ENCODE assay signal across 12 cellular contexts in genomic region chrX:41688835-41689234, GRCh38. TPM values are rescaled to one million over a fixed set of nuclear protein-coding genes. Genes with fewer than 3 reads are reported as not detected.
A peak's percentile ranks its signal among the peaks of the same experiment; 100 is the strongest.
DNase-seq lines count a peak whose midpoint lies in the region; ATAC-seq, FAIRE-seq and TF ChIP-seq lines count a peak whose summit lies in the region.
"Had no signal": no experiment of that assay in that cellular context is flagged by ENCODE, and none has a peak within 500 bp of the region (broad histone marks: within the 10 kb centered on the region; RNA-seq: fewer than 3 reads in every experiment).

A gene with protein sequence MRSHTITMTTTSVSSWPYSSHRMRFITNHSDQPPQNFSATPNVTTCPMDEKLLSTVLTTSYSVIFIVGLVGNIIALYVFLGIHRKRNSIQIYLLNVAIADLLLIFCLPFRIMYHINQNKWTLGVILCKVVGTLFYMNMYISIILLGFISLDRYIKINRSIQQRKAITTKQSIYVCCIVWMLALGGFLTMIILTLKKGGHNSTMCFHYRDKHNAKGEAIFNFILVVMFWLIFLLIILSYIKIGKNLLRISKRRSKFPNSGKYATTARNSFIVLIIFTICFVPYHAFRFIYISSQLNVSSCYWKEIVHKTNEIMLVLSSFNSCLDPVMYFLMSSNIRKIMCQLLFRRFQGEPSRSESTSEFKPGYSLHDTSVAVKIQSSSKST (plus strand): TSS chrX:41688973. CDS start chrX:41695634, 6,661 bp downstream.

- H3K9me3 Mint-ChIP-seq in activated CD8-positive, alpha-beta T cell treated with anti-CD3 and anti-CD28 coated beads, Interleukin-2, amount 10 ng/mL, durations not matched to agents 7 days and 5 days (ENCODE audit: insufficient read depth), result no peaks in the 10 kb centered on the region
- H3K9me3 Mint-ChIP-seq in naive thymus-derived CD8-positive, alpha-beta T cell, result peaks cover 0 to 2% (median 0%) of the 10 kb centered on the region in 9 donors

- H3K27me3 ChIP-seq in PC-3 (ENCODE audit: low read length), result no peaks in the 10 kb centered on the region

- no peak for TF ChIP-seq CTCF in A549 (IDR thresholded peaks at IDR 0.05)
- no peak for TF ChIP-seq CTCF in PC-3 (conservative IDR thresholded peaks at IDR 0.05; ENCODE audit: low read depth, low read length)

- DNase-seq in A549 (ENCODE audit: low read depth in 1 of 2, low spot score in 1 of 2) (no peak), GM12891 (ENCODE audit: insufficient read length, low spot score) (no peak), DMS 273 (lab: John Stamatoyannopoulos, UW; ENCODE audit: unreplicated experiment) (no peak), PC-3 (no peak)
- DNase-seq in activated CD8-positive, alpha-beta T cell treated with anti-CD3 and anti-CD28 coated beads, Interleukin-2, amount 10 ng/mL, durations not matched to agents 7 days and 5 days, result peak; percentile 51
- peak in 7 of 10 donors; percentile 4 to 37 (median 19) for DNase-seq in naive thymus-derived CD8-positive, alpha-beta T cell
- DNase-seq: amniotic stem cell; effector CD4-positive, alpha-beta T cell; NCI-H1694 treated with DMSO at 0.1 percent for 48 hours had no signal

- POLR2A ChIA-PET in A549 (lab: Yijun Ruan, JAX), result no interaction called here
- POLR2A ChIA-PET in activated CD8-positive, alpha-beta T cell treated with anti-CD3 and anti-CD28 coated beads, Interleukin-2, amount 10 ng/mL, durations not matched to agents 7 days and 5 days (lab: Charles Lee), result no interaction called here
- POLR2A ChIA-PET in naive thymus-derived CD8-positive, alpha-beta T cell (lab: Charles Lee), result no interaction called here
- POLR2A ChIA-PET in PC-3 (lab: Charles Lee; ENCODE audit: unreplicated experiment), result no interaction called here

- intact Hi-C loops in PC-3 (cut with micrococcal nuclease), result no loop called here

- FAIRE-seq in A549 (lab: Jason Lieb, UNC) (peak; percentile 18), GM12891 (lab: Jason Lieb, UNC) (peak; percentile 86)

- no peaks in the 10 kb centered on the region for H3F3A ChIP-seq in PC-3 (ENCODE audit: low read length, unreplicated experiment)

- no TSS peak for BruUV-seq in PC-3 (replicated peaks; lab: Mats Ljungman, UMichigan)

- H3K4me1 Mint-ChIP-seq in activated CD8-positive, alpha-beta T cell treated with anti-CD3 and anti-CD28 coated beads, Interleukin-2, amount 10 ng/mL, durations not matched to agents 7 days and 5 days (ENCODE audit: low read depth), result peaks cover 53% of the 10 kb centered on the region
- H3K4me1 Mint-ChIP-seq in naive thymus-derived CD8-positive, alpha-beta T cell, result peaks cover 12 to 54% (median 30%) of the 10 kb centered on the region in 4 donors

- no peak for TF ChIP-seq EP300 in A549 (IDR thresholded peaks at IDR 0.05)

- no peak within 1 kb of the TSS for H3K27ac ChIP-seq in A549
- no peak within 1 kb of the TSS for H3K27ac ChIP-seq in PC-3 (ENCODE audit: low read length)

- no peaks in the 10 kb centered on the region for H3K27me3 Mint-ChIP-seq in activated CD8-positive, alpha-beta T cell treated with anti-CD3 and anti-CD28 coated beads, Interleukin-2, amount 10 ng/mL, durations not matched to agents 7 days and 5 days (ENCODE audit: low read depth)
- H3K27me3 Mint-ChIP-seq in naive thymus-derived CD8-positive, alpha-beta T cell, result no peaks in the 10 kb centered on the region

- 87% methylated on average over 8 of the region's 8 CpGs for WGBS in A549 (ENCODE audit: missing lambda C conversion rate)

- peaks cover 19% of the 10 kb centered on the region for H3K36me3 Mint-ChIP-seq in activated CD8-positive, alpha-beta T cell treated with anti-CD3 and anti-CD28 coated beads, Interleukin-2, amount 10 ng/mL, durations not matched to agents 7 days and 5 days (ENCODE audit: low read depth)
- peaks cover 0 to 6% (median 0%) of the 10 kb centered on the region in 3 donors for H3K36me3 Mint-ChIP-seq in naive thymus-derived CD8-positive, alpha-beta T cell

- H2AFZ ChIP-seq in PC-3 (ENCODE audit: low read length), result no peak within 1 kb of the TSS

- peak within 1 kb of the TSS; percentile 49 for H3K4me3 Mint-ChIP-seq in activated CD8-positive, alpha-beta T cell treated with anti-CD3 and anti-CD28 coated beads, Interleukin-2, amount 10 ng/mL, durations not matched to agents 7 days and 5 days
- peak within 1 kb of the TSS in 8 of 10 donors; percentile 5 to 55 (median 28) for H3K4me3 Mint-ChIP-seq in naive thymus-derived CD8-positive, alpha-beta T cell

- H3K9me3 ChIP-seq in A549 (no peaks in the 10 kb centered on the region), PC-3 (ENCODE audit: low read length) (no peaks in the 10 kb centered on the region)

- no peak for TF ChIP-seq POLR2A in A549 (IDR thresholded peaks at IDR 0.05; ENCODE audit: low read length)
- no peak for TF ChIP-seq POLR2A in GM12891 (IDR thresholded peaks at IDR 0.05; ENCODE audit: low read depth, low read length)

- H3K4me1 ChIP-seq in A549 (no peaks in the 10 kb centered on the region), PC-3 (ENCODE audit: insufficient read depth, low read length) (no peaks in the 10 kb centered on the region)

- H3K27ac Mint-ChIP-seq in activated CD8-positive, alpha-beta T cell treated with anti-CD3 and anti-CD28 coated beads, Interleukin-2, amount 10 ng/mL, durations not matched to agents 7 days and 5 days, result peak within 1 kb of the TSS; percentile 55
- H3K27ac Mint-ChIP-seq in naive thymus-derived CD8-positive, alpha-beta T cell, result peak within 1 kb of the TSS in 5 of 10 donors; percentile 4 to 80 (median 37)

- H3K4me2 ChIP-seq in A549, result no peak within 1 kb of the TSS
- no peak within 1 kb of the TSS for H3K4me2 ChIP-seq in PC-3 (ENCODE audit: low read length)

- no peak within 1 kb of the TSS for H3K4me3 ChIP-seq in A549
- no peak within 1 kb of the TSS for H3K4me3 ChIP-seq in PC-3 (ENCODE audit: low read length)

- H3K36me3 ChIP-seq in PC-3 (ENCODE audit: low read depth, low read length), result no peaks in the 10 kb centered on the region

- no peaks in the 10 kb centered on the region for H3K9me2 ChIP-seq in PC-3 (replicated peaks; ENCODE audit: low read length)

- TF ChIP-seq RAD21 in A549 (conservative IDR thresholded peaks at IDR 0.05 in 1 of 2, IDR thresholded peaks at IDR 0.05 in 1 of 2), result no peak

- CTCF ChIA-PET in A549 (lab: Yijun Ruan, JAX), result interaction anchor here (0.7 kb wide), 1 partner anchor 176 kb away, joined by 3 read pairs; no protein-coding TSS in a partner anchor
- CTCF ChIA-PET in activated CD8-positive, alpha-beta T cell treated with anti-CD3 and anti-CD28 coated beads, Interleukin-2, amount 10 ng/mL, durations not matched to agents 7 days and 5 days (lab: Charles Lee), result no interaction called here
- CTCF ChIA-PET in PC-3 (lab: Charles Lee), result no interaction called here

- no peak within 1 kb of the TSS for H3K9ac ChIP-seq in PC-3 (ENCODE audit: low read length)

- H3K79me2 ChIP-seq in PC-3 (ENCODE audit: low read length), result no peaks in the 10 kb centered on the region

- H4K20me1 ChIP-seq in PC-3 (ENCODE audit: low read length), result no peaks in the 10 kb centered on the region

- ATAC-seq in A549 (no peak), GM18867 (IDR thresholded peaks at IDR 0.05; ENCODE audit: unreplicated experiment) (no peak), HG03378 (IDR thresholded peaks at IDR 0.05; ENCODE audit: unreplicated experiment) (no peak), PC-3 (no peak)
- peak; percentile 79 for ATAC-seq in activated CD8-positive, alpha-beta T cell treated with anti-CD3 and anti-CD28 coated beads, Interleukin-2, amount 10 ng/mL, durations not matched to agents 7 days and 5 days
- peak; percentile 64 to 82 for ATAC-seq in naive thymus-derived CD8-positive, alpha-beta T cell

TF ChIP-seq in A549, 52 proteins besides CTCF, POLR2A, EP300 and RAD21 (continues in another document):
- TF ChIP-seq RARB (CRISPR knock-in tag; IDR thresholded peaks at IDR 0.05) (no peak), MAFK (IDR thresholded peaks at IDR 0.05; ENCODE audit: partially characterized antibody) (no peak), ZSCAN20 (CRISPR knock-in tag; IDR thresholded peaks at IDR 0.05) (no peak), RCOR1 (IDR thresholded peaks at IDR 0.05; ENCODE audit: low read depth, low read length) (no peak), USF2 (IDR thresholded peaks at IDR 0.05) (no peak), RFX5 (IDR thresholded peaks at IDR 0.05) (no peak), TFCP2L1 (CRISPR knock-in tag; IDR thresholded peaks at IDR 0.05) (no peak), JUN (IDR thresholded peaks at IDR 0.05) (no peak)

TF ChIP-seq in GM12891, 5 proteins besides CTCF, POLR2A, EP300 and RAD21:
- TF ChIP-seq SPI1 (IDR thresholded peaks at IDR 0.05; ENCODE audit: low read depth, low read length) (no peak), POU2F2 (IDR thresholded peaks at IDR 0.05; ENCODE audit: low read depth, low read length) (no peak), TAF1 (IDR thresholded peaks at IDR 0.05; ENCODE audit: low read depth, low read length) (no peak), POLR2AphosphoS5 (IDR thresholded peaks at IDR 0.05; ENCODE audit: low read depth, low read length) (no peak), PAX5 (IDR thresholded peaks at IDR 0.05; ENCODE audit: insufficient read depth, low read length, severe bottlenecking) (no peak)

RNA-seq across cellular contexts. Expression of the gene that starts here (rescaled TPM):
- polyA plus RNA-seq in A549 (2011; rRNA removed), result 0.20 and 0.23 TPM in 2 replicates
- polyA plus RNA-seq in A549 (2012; cell fraction: cytosol; rRNA removed), result 0.03 TPM in 1 of 2 replicates, not detected in the other
- 0.06 and 0.10 TPM in 2 replicates for polyA plus RNA-seq in A549 (2012; cell fraction: nucleus; rRNA removed)
- 0.09 TPM in 2 of 3 replicates, not detected in the other for polyA plus RNA-seq in A549 (2017; fragmentation: RNase III; extraction: RNeasy Plus Mini Kit Qiagen cat#74134 plus additional on column Dnase treatment)
- polyA minus RNA-seq in A549 (2011; rRNA and poly(A)+ RNA removed), result not detected in 2 replicates
- polyA plus RNA-seq in GM12891 (2012; ENCODE audit: low read depth, missing spikeins), result 0.37 TPM
- total RNA-seq in activated CD8-positive, alpha-beta T cell treated with anti-CD3 and anti-CD28 coated beads, Interleukin-2, amount 10 ng/mL, durations not matched to agents 7 days and 5 days, result 1 to 10 TPM; 1.1 to 1.3 TPM
- under 1 TPM; 0.33 to 0.52 TPM for total RNA-seq in naive thymus-derived CD8-positive, alpha-beta T cell
- polyA plus RNA-seq in naive thymus-derived CD8-positive, alpha-beta T cell, result under 1 TPM; 0.18 to 0.40 (median 0.27) TPM
- total RNA-seq in PC-3 (2014; rRNA removed), result not detected in 2 replicates
- total RNA-seq: HT-29 had no signal

Comparison
In these comparisons a context has a peak if more than half of its experiments do, and no peak if none do; other contexts are left out.
1. Peak in DNase-seq and ATAC-seq in naive thymus-derived CD8-positive, alpha-beta T cell; RNA of the gene not detected or under 1 TPM.